Comparison of ENCODE assay signal across 7 cellular contexts in the genomic region with DNA sequence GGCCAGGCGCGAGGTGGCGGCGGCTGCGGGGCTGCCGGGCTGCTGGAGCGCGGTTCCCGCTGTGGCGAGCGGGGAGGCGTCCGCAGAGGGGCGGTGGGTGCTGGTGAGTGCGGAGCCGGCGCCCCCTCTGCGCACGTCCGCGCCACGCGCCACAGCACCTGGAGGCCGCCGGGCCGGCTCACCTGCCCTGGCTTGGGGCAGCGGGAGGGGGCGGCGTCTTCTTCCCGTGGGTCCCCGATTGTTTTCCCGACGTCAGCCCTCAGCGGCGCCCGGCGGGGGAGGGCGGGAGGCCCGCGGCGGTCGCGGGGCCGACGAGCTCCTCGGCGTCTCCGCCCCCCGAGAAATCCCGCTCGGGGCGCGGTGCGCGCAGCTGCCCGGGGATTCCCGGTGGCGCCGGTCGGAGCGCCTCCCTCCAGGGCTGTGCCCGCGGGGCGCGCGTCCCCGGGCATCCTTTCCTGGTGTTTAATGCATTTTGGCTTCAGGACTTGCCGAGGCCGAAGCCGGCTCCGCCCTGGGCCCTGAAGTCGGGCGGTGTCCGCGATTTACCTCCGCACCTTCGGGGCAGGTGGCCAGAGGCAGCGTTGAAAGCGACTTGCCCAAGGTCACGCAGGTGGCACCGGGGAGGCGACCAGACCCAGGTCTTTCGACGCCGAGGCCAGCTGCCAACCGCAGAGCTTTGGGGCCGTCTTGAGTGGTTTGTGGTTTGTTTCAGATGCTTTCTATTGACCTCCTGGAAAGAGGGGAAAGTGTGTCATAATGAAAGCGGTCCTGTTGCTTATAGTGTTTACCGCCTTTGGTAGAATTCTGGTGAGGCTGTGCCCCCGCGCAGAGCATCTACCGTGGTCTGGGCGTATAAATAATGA. TPM values are rescaled to one million over a fixed set of nuclear protein-coding genes. Genes with fewer than 3 reads are reported as not detected.
A peak's percentile ranks its signal among the peaks of the same experiment; 100 is the strongest.
DNase-seq lines count a peak whose midpoint lies in the region; ATAC-seq and TF ChIP-seq lines count a peak whose summit lies in the region.

No MANE protein-coding gene starts in this region.

- H3K9me3 ChIP-seq in duodenal mucosa (ENCODE audit: control insufficient read depth in 1 of 2, low read length in 2 of 2) (no peaks in the 10 kb centered on the region), lung (ENCODE audit: control insufficient read depth in 2 of 2, insufficient read depth in 1 of 2, low read length in 1 of 2) (no peaks in the 10 kb centered on the region)

- H3K36me3 ChIP-seq in duodenal mucosa (ENCODE audit: control insufficient read depth in 1 of 2, insufficient read depth in 2 of 2, low read length in 2 of 2) (peaks cover 0 to under 1% of the 10 kb centered on the region in 2 donors), lung (ENCODE audit: control insufficient read depth in 2 of 2, insufficient read depth in 2 of 2, low read length in 2 of 2) (no peaks in the 10 kb centered on the region)

- H3K4me3 Mint-ChIP-seq in activated CD4-positive, alpha-beta memory T cell treated with anti-CD3 and anti-CD28 coated beads, Interleukin-2, amount 10 ng/mL, durations not matched to agents 7 days and 5 days: peak overlapping the region; percentile 82

- DNase-seq in NCI-H146 treated with DMSO at 0.1 percent for 48 hours (lab: John Stamatoyannopoulos, UW; ENCODE audit: unreplicated experiment) (peak; percentile 51), lung (ENCODE audit: low spot score) (peak; percentile 60)
- peak; percentile 60 for DNase-seq in activated CD4-positive, alpha-beta memory T cell treated with anti-CD3 and anti-CD28 coated beads, Interleukin-2, amount 10 ng/mL, durations not matched to agents 7 days and 5 days
- peak; percentile 38 to 63 (median 59) for DNase-seq in stimulated activated CD4-positive, alpha-beta T cell treated with anti-CD3 and anti-CD28 coated beads, TNF-alpha, amount 100 ng/mL, for 1 hour (ENCODE audit: low read depth in 3 of 3, low spot score in 1 of 3)

- TF ChIP-seq CTCF in lung (IDR thresholded peaks at IDR 0.05; ENCODE audit: control extremely low read depth, extremely low read depth): no peak

- peaks cover 2% of the 10 kb centered on the region for H3K36me3 Mint-ChIP-seq in activated CD4-positive, alpha-beta memory T cell treated with anti-CD3 and anti-CD28 coated beads, Interleukin-2, amount 10 ng/mL, durations not matched to agents 7 days and 5 days (ENCODE audit: low read depth)

- peak overlapping the region; percentile 3 for H3K27ac Mint-ChIP-seq in activated CD4-positive, alpha-beta memory T cell treated with anti-CD3 and anti-CD28 coated beads, Interleukin-2, amount 10 ng/mL, durations not matched to agents 7 days and 5 days

- CTCF ChIA-PET in activated CD4-positive, alpha-beta memory T cell treated with anti-CD3 and anti-CD28 coated beads, Interleukin-2, amount 10 ng/mL, durations not matched to agents 7 days and 5 days (lab: Charles Lee): interaction anchor here (0.7 to 1.5 kb wide), 5 partner anchors 9 to 60 kb away, joined by 3 to 7 read pairs (median 4); no protein-coding TSS in a partner anchor

- H3K27me3 ChIP-seq in duodenal mucosa (ENCODE audit: control insufficient read depth in 1 of 2, insufficient read depth in 2 of 2, low read length in 2 of 2): no peaks in the 10 kb centered on the region
- H3K27me3 ChIP-seq in lung (ENCODE audit: control insufficient read depth, insufficient read depth): no peaks in the 10 kb centered on the region

- peak overlapping the region; percentile 60 to 80 for H3K9ac ChIP-seq in duodenal mucosa (ENCODE audit: low read depth in 1 of 2, low read length in 2 of 2)

- TF ChIP-seq POLR2A in GM18505 (IDR thresholded peaks at IDR 0.05; ENCODE audit: borderline replicate concordance, extremely low read depth, insufficient read depth, insufficient read length): no peak

- 1% methylated on average over 54 to 93 of the region's 93 CpGs for WGBS in lung, 2 donors

- ATAC-seq in GM18505 (IDR thresholded peaks at IDR 0.05; ENCODE audit: unreplicated experiment) (peak; percentile 45), HG02623 (IDR thresholded peaks at IDR 0.05; ENCODE audit: unreplicated experiment) (peak; percentile 36), lung (ENCODE audit: insufficient read depth, low FRiP score) (peak; percentile 59)

- H3K4me3 ChIP-seq in duodenal mucosa (ENCODE audit: low read depth in 1 of 2, low read length in 2 of 2) (peak overlapping the region; percentile 72 to 83), lung (peak overlapping the region; percentile 82)

- peaks cover 65% of the 10 kb centered on the region for H3K27me3 Mint-ChIP-seq in activated CD4-positive, alpha-beta memory T cell treated with anti-CD3 and anti-CD28 coated beads, Interleukin-2, amount 10 ng/mL, durations not matched to agents 7 days and 5 days

- H3K4me1 ChIP-seq in duodenal mucosa (ENCODE audit: control insufficient read depth in 1 of 2, insufficient read depth in 2 of 2, low read length in 2 of 2) (peaks cover 10% of the 10 kb centered on the region in 2 donors), lung (ENCODE audit: control insufficient read depth in 2 of 2, insufficient read depth in 2 of 2, low read length in 2 of 2) (peaks cover 5 to 13% of the 10 kb centered on the region in 2 donors)

- H3K9me3 Mint-ChIP-seq in activated CD4-positive, alpha-beta memory T cell treated with anti-CD3 and anti-CD28 coated beads, Interleukin-2, amount 10 ng/mL, durations not matched to agents 7 days and 5 days: no peaks in the 10 kb centered on the region

- peaks cover 18% of the 10 kb centered on the region for H3K4me1 Mint-ChIP-seq in activated CD4-positive, alpha-beta memory T cell treated with anti-CD3 and anti-CD28 coated beads, Interleukin-2, amount 10 ng/mL, durations not matched to agents 7 days and 5 days

- peak overlapping the region; percentile 94 for H3K27ac ChIP-seq in duodenal mucosa (ENCODE audit: low read depth, low read length)
- peak overlapping the region; percentile 97 to 100 for H3K27ac ChIP-seq in lung (ENCODE audit: low read depth in 1 of 2, low read length in 1 of 2)

- POLR2A ChIA-PET in activated CD4-positive, alpha-beta memory T cell treated with anti-CD3 and anti-CD28 coated beads, Interleukin-2, amount 10 ng/mL, durations not matched to agents 7 days and 5 days (lab: Charles Lee): interaction anchor here (0.7 to 1.9 kb wide), 7 partner anchors 11 to 48 kb away, joined by 3 to 6 read pairs (median 3); no protein-coding TSS in a partner anchor

RNA-seq across cellular contexts. Expression of a gene that starts 0.6 kb away (rescaled TPM):
- 1 to 10 TPM; 5.2 to 5.3 TPM for total RNA-seq in activated CD4-positive, alpha-beta memory T cell treated with anti-CD3 and anti-CD28 coated beads, Interleukin-2, amount 10 ng/mL, durations not matched to agents 7 days and 5 days
- 10 to 100 TPM; 33.5 to 73.2 TPM for total RNA-seq in lung
- 10 to 100 TPM; 18.9 to 23.0 TPM for polyA plus RNA-seq in lung

Comparison
In these comparisons a context has a peak if more than half of its experiments do, and no peak if none do; other contexts are left out.
1. Peak in every context shown above with its lines: DNase-seq, ATAC-seq, H3K4me3 ChIP-seq and H3K27ac ChIP-seq.
2. RNA of a gene that starts 0.6 kb away (total RNA-seq): 33.5 to 73.2 TPM in lung; 5.2 to 5.3 TPM in activated CD4-positive, alpha-beta memory T cell treated with anti-CD3 and anti-CD28 coated beads, Interleukin-2, amount 10 ng/mL, durations not matched to agents 7 days and 5 days; every median in the first group is over 4 times any median in the second.